Comparison of ENCODE assay signal across 23 cellular contexts in the genomic region with DNA sequence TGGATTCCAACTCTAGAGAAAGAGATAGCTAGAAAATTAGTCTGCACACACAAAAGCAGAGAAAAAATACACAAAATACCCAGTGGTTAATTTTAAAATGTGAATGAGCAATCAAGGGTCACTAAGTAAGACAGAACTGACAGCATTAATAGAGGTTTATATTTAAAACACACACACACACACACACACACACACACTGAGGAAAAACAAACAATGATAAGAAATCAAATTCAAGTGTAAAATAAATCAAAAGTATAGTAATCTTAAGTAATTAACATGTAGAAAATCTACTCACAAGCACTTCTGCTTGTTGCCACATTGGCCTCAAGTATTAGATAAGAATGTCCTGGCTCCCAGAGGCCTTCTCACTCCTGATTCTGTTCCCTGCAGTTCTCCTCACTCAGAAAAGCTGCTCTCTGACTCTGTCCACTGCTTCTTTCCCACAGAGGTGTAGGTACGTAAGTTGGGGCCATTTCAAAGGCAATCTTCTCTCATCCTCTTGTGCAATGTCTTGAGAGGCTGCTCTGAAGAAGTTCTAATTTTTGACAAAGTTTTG. TPM values are rescaled to one million over a fixed set of nuclear protein-coding genes. Genes with fewer than 3 reads are reported as not detected.
DNase-seq lines count a peak whose midpoint lies in the region; ATAC-seq and TF ChIP-seq lines count a peak whose summit lies in the region.
"Had no signal": no experiment of that assay in that cellular context is flagged by ENCODE, and none has a peak within 500 bp of the region (broad histone marks: within the 10 kb centered on the region; RNA-seq: fewer than 3 reads in every experiment).

No MANE protein-coding gene starts in this region.

- H3K36me3 Mint-ChIP-seq in mesothelial cell of epicardium, result no peaks in the 10 kb centered on the region
- H3K36me3 Mint-ChIP-seq: CD14-positive monocyte; CD8-positive, alpha-beta memory T cell had no signal

- H3K27me3 ChIP-seq in heart right ventricle (no peaks in the 10 kb centered on the region), upper lobe of left lung (no peaks in the 10 kb centered on the region)
- H3K27me3 ChIP-seq: BE2C; BLaER1 treated with 17β-estradiol and CSF1 and Interleukin-3, amounts not matched to agents 10 nM and 100 nM had no signal

- peaks cover 48% of the 10 kb centered on the region for H3K4me1 Mint-ChIP-seq in mesothelial cell of epicardium
- H3K4me1 Mint-ChIP-seq: CD8-positive, alpha-beta memory T cell had no signal

- WGBS in heart right ventricle, 2 donors, result 55 to 58% methylated on average over 1 of the region's 1 CpG
- WGBS in upper lobe of left lung, 2 donors, result 60 to 74% methylated on average over 1 of the region's 1 CpG

- H3K4me3 Mint-ChIP-seq in mesothelial cell of epicardium, result no peak overlapping the region
- H3K4me3 Mint-ChIP-seq: CD14-positive monocyte; CD4-positive, alpha-beta T cell; CD8-positive, alpha-beta memory T cell; GM23338; H9 had no signal

- no peak for TF ChIP-seq EP300 in upper lobe of left lung (IDR thresholded peaks at IDR 0.05)

- intact Hi-C loops in left ventricle myocardium superior (cut with micrococcal nuclease) (no loop called here), heart right ventricle (cut with DNase I) (no loop called here)

- peak overlapping the region; percentile 54 for H3K27ac Mint-ChIP-seq in mesothelial cell of epicardium
- H3K27ac Mint-ChIP-seq: CD14-positive monocyte; CD4-positive, alpha-beta T cell; CD8-positive, alpha-beta memory T cell had no signal

- H3K27me3 Mint-ChIP-seq in mesothelial cell of epicardium (ENCODE audit: low read depth), result no peaks in the 10 kb centered on the region
- H3K27me3 Mint-ChIP-seq: CD4-positive, alpha-beta T cell had no signal

- H3K4me1 ChIP-seq in heart right ventricle (peaks cover 0 to 6% (median 0%) of the 10 kb centered on the region in 9 donors), upper lobe of left lung (peaks cover 0 to 5% (median 0%) of the 10 kb centered on the region in 4 donors)
- H3K4me1 ChIP-seq: A549, BE2C had no signal

- H3K27ac ChIP-seq in heart right ventricle (no peak overlapping the region), upper lobe of left lung (no peak overlapping the region)
- H3K27ac ChIP-seq: A549; BLaER1 treated with 17β-estradiol and CSF1 and Interleukin-3, amounts not matched to agents 10 nM and 100 nM had no signal

- H3K4me3 ChIP-seq in heart right ventricle (no peak overlapping the region), upper lobe of left lung (no peak overlapping the region)
- H3K4me3 ChIP-seq: A549; BLaER1 treated with 17β-estradiol and CSF1 and Interleukin-3, amounts not matched to agents 10 nM and 100 nM; GM12878; GM23338 had no signal

- H3K9me3 Mint-ChIP-seq in mesothelial cell of epicardium, result no peaks in the 10 kb centered on the region
- H3K9me3 Mint-ChIP-seq: CD14-positive monocyte; CD4-positive, alpha-beta T cell; CD8-positive, alpha-beta memory T cell; H9 had no signal

- ATAC-seq in left ventricle myocardium superior (peak; percentile 50), heart right ventricle (no peak), upper lobe of left lung (ENCODE audit: low FRiP score in 2 of 2) (peak; percentile 15 to 73)
- ATAC-seq: A549, GM12878, GM23338, HCT116 had no signal

- TF ChIP-seq CTCF in heart right ventricle (IDR thresholded peaks at IDR 0.05) (no peak), mesothelial cell of epicardium (IDR thresholded peaks at IDR 0.05; ENCODE audit: unreplicated experiment) (no peak), upper lobe of left lung (IDR thresholded peaks at IDR 0.05) (no peak)

- no peak for TF ChIP-seq POLR2A in upper lobe of left lung (IDR thresholded peaks at IDR 0.05)

- H3K9me3 ChIP-seq in heart right ventricle (no peaks in the 10 kb centered on the region), upper lobe of left lung (no peaks in the 10 kb centered on the region)
- H3K9me3 ChIP-seq: A549; BE2C; BLaER1 treated with 17β-estradiol and CSF1 and Interleukin-3, amounts not matched to agents 10 nM and 100 nM had no signal

- DNase-seq in left ventricle myocardium superior (no peak), heart right ventricle (no peak), mesothelial cell of epicardium (ENCODE audit: low spot score in 2 of 2, unreplicated experiment in 2 of 2) (no peak), upper lobe of left lung (peak in 1 of 2 donors; percentile 28), NCI-H1436 treated with DMSO at 0.1 percent for 48 hours (lab: John Stamatoyannopoulos, UW) (no peak), medulla oblongata (ENCODE audit: extremely low spot score) (no peak), NCI-H446 (lab: John Stamatoyannopoulos, UW) (no peak)
- DNase-seq: 8988T; ACHN; AML-193; BE2C; CD4-positive, alpha-beta T cell; CD8-positive, alpha-beta memory T cell; DMS 273 treated with DMSO at 0.1 percent for 48 hours; DMS79; GDM1; H9 had no signal

- no peaks in the 10 kb centered on the region for H3K36me3 ChIP-seq in heart right ventricle
- H3K36me3 ChIP-seq in upper lobe of left lung, result no peaks in the 10 kb centered on the region
- H3K36me3 ChIP-seq: BE2C; BLaER1 treated with 17β-estradiol and CSF1 and Interleukin-3, amounts not matched to agents 10 nM and 100 nM had no signal

RNA-seq across cellular contexts. Expression of a gene that starts 33.3 kb away (rescaled TPM):
- 5.7 TPM for total RNA-seq in left ventricle myocardium superior
- total RNA-seq in heart right ventricle, result 1 to 10 TPM; 2.4 to 8.3 (median 5.5) TPM
- polyA plus RNA-seq in heart right ventricle, result 1 to 10 TPM; 2.2 to 4.4 TPM
- total RNA-seq in mesothelial cell of epicardium, result 45.3 to 47.7 TPM (median 45.6 TPM) in 3 replicates
- 10 to 100 TPM in 2 of 6 donors, 1 to 10 TPM in 4; 1.6 to 34.2 (median 4.6) TPM for total RNA-seq in upper lobe of left lung
- total RNA-seq: CD4-positive, alpha-beta T cell; CD8-positive, alpha-beta memory T cell; GM12878; GM23338; H9 had no signal
- polyA plus RNA-seq: A549; CD8-positive, alpha-beta memory T cell had no signal

Comparison
In these comparisons a context has a peak if more than half of its experiments do, and no peak if none do; other contexts are left out.
1. ATAC-seq: peak in left ventricle myocardium superior (single experiment) and upper lobe of left lung (2 of 2); none in heart right ventricle (0 of 8).